ENCODE assay signal across 11 cellular contexts in genomic region chr6:151242420-151242841, GRCh38. TPM values are rescaled to one million over a fixed set of nuclear protein-coding genes. Genes with fewer than 3 reads are reported as not detected.
A peak's percentile ranks its signal among the peaks of the same experiment; 100 is the strongest.
DNase-seq lines count a peak whose midpoint lies in the region; TF ChIP-seq lines count a peak whose summit lies in the region.
"Had no signal": no experiment of that assay in that cellular context is flagged by ENCODE, and none has a peak within 500 bp of the region (broad histone marks: within the 10 kb centered on the region; RNA-seq: fewer than 3 reads in every experiment).

No MANE protein-coding gene starts in this region.

- TF ChIP-seq CTCF in stomach (IDR thresholded peaks at IDR 0.05), result no peak

- 67 to 89% (median 85%) methylated on average over 7 of the region's 7 CpGs for WGBS in stomach, 5 donors

- no peaks in the 10 kb centered on the region for H3K9me3 ChIP-seq in stomach
- H3K9me3 ChIP-seq: gastrocnemius medialis, neutrophil had no signal

- peaks cover 0 to 45% (median 36%) of the 10 kb centered on the region in 3 donors for H3K27me3 ChIP-seq in stomach

- H3K9me3 Mint-ChIP-seq in activated T-helper 2 cell treated with anti-CD3 and anti-CD28 coated beads, Interferon-gamma antibody, Interleukin-2, Interleukin-4, amounts not matched to agents 10 μg/mL and 5 μg/mL and 100 μg/mL, durations not matched to agents 14 hours and 24 hours and 36 hours, result no peaks in the 10 kb centered on the region
- H3K9me3 Mint-ChIP-seq: activated naive CD4-positive, alpha-beta T cell treated with anti-CD3 and anti-CD28 coated beads, Interleukin-2, amount 50 U/mL, for 24 hours had no signal

- peaks cover 2% of the 10 kb centered on the region for H3K36me3 Mint-ChIP-seq in activated T-helper 2 cell treated with anti-CD3 and anti-CD28 coated beads, Interferon-gamma antibody, Interleukin-2, Interleukin-4, amounts not matched to agents 10 μg/mL and 5 μg/mL and 100 μg/mL, durations not matched to agents 14 hours and 24 hours and 36 hours (ENCODE audit: low read depth)
- H3K36me3 Mint-ChIP-seq: activated naive CD4-positive, alpha-beta T cell treated with anti-CD3 and anti-CD28 coated beads, Interleukin-2, amount 50 U/mL, for 24 hours had no signal

- no peak overlapping the region for H3K27ac Mint-ChIP-seq in activated T-helper 2 cell treated with anti-CD3 and anti-CD28 coated beads, Interferon-gamma antibody, Interleukin-2, Interleukin-4, amounts not matched to agents 10 μg/mL and 5 μg/mL and 100 μg/mL, durations not matched to agents 14 hours and 24 hours and 36 hours
- H3K27ac Mint-ChIP-seq: activated naive CD4-positive, alpha-beta T cell treated with anti-CD3 and anti-CD28 coated beads, Interleukin-2, amount 50 U/mL, for 24 hours had no signal

- peaks cover 45% of the 10 kb centered on the region for H3K27me3 Mint-ChIP-seq in activated T-helper 2 cell treated with anti-CD3 and anti-CD28 coated beads, Interferon-gamma antibody, Interleukin-2, Interleukin-4, amounts not matched to agents 10 μg/mL and 5 μg/mL and 100 μg/mL, durations not matched to agents 14 hours and 24 hours and 36 hours (ENCODE audit: low read depth)

- H3K4me3 Mint-ChIP-seq in activated T-helper 2 cell treated with anti-CD3 and anti-CD28 coated beads, Interferon-gamma antibody, Interleukin-2, Interleukin-4, amounts not matched to agents 10 μg/mL and 5 μg/mL and 100 μg/mL, durations not matched to agents 14 hours and 24 hours and 36 hours (ENCODE audit: low read depth), result peak overlapping the region; percentile 67
- H3K4me3 Mint-ChIP-seq: activated naive CD4-positive, alpha-beta T cell treated with anti-CD3 and anti-CD28 coated beads, Interleukin-2, amount 50 U/mL, for 24 hours had no signal

- TF ChIP-seq POLR2A in stomach (IDR thresholded peaks at IDR 0.05), result no peak

- intact Hi-C loops in activated T-helper 2 cell treated with anti-CD3 and anti-CD28 coated beads, Interferon-gamma antibody, Interleukin-2, Interleukin-4, amounts not matched to agents 10 μg/mL and 5 μg/mL and 100 μg/mL, durations not matched to agents 14 hours and 24 hours and 36 hours (cut with micrococcal nuclease), result loop anchor here (5.0 kb wide), 1 partner anchor 80 kb away; no protein-coding TSS in a partner anchor
- intact Hi-C loops in stomach (cut with DNase I; ENCODE audit: low total_unique reads), result no loop called here

- TF ChIP-seq EP300 in stomach (IDR thresholded peaks at IDR 0.05), result no peak

- H3K36me3 ChIP-seq in stomach, result no peaks in the 10 kb centered on the region
- H3K36me3 ChIP-seq: gastrocnemius medialis, neutrophil had no signal

- DNase-seq in NCI-H82 (lab: John Stamatoyannopoulos, UW), result peak; percentile 43
- no peak for DNase-seq in NCI-H82 treated with DMSO at 0.1 percent for 48 hours (lab: John Stamatoyannopoulos, UW; ENCODE audit: unreplicated experiment)
- no peak for DNase-seq in activated T-helper 2 cell treated with anti-CD3 and anti-CD28 coated beads, Interferon-gamma antibody, Interleukin-2, Interleukin-4, amounts not matched to agents 10 μg/mL and 5 μg/mL and 100 μg/mL, durations not matched to agents 14 hours and 24 hours and 36 hours (ENCODE audit: low spot score)
- peak; percentile 77 for DNase-seq in islet precursor cell
- no peak for DNase-seq in stomach
- no peak for DNase-seq in inferior parietal cortex (ENCODE audit: extremely low spot score)
- DNase-seq in iPS-NIHi7 (ENCODE audit: extremely low spot score), result no peak
- DNase-seq in GM19240 (ENCODE audit: insufficient read length, low spot score), result no peak
- DNase-seq: gastrocnemius medialis had no signal

- peaks cover 18% of the 10 kb centered on the region for H3K4me1 Mint-ChIP-seq in activated T-helper 2 cell treated with anti-CD3 and anti-CD28 coated beads, Interferon-gamma antibody, Interleukin-2, Interleukin-4, amounts not matched to agents 10 μg/mL and 5 μg/mL and 100 μg/mL, durations not matched to agents 14 hours and 24 hours and 36 hours (ENCODE audit: low read depth)

- peak overlapping the region in 4 of 5 donors; percentile 0 to 97 (median 89) for H3K27ac ChIP-seq in stomach
- H3K27ac ChIP-seq: neutrophil had no signal

- peak overlapping the region in 3 of 4 donors; percentile 70 to 74 (median 72) for H3K4me3 ChIP-seq in stomach

- H3K4me1 ChIP-seq in stomach, result peaks cover 0 to 27% (median 23%) of the 10 kb centered on the region in 4 donors

RNA-seq across cellular contexts. Expression of gene AKAP12, which starts 2.7 kb away (rescaled TPM):
- total RNA-seq in activated T-helper 2 cell treated with anti-CD3 and anti-CD28 coated beads, Interferon-gamma antibody, Interleukin-2, Interleukin-4, amounts not matched to agents 10 μg/mL and 5 μg/mL and 100 μg/mL, durations not matched to agents 14 hours and 24 hours and 36 hours, result 15.6 and 17.2 TPM in 2 replicates
- total RNA-seq in stomach, result 100 to 1,000 TPM in 1 of 5 donors, 10 to 100 TPM in 4; 26.2 to 110 (median 44.9) TPM
- 1 to 10 TPM; 4.2 to 8.9 (median 8.0) TPM for polyA plus RNA-seq in stomach

Comparison
In these comparisons a context has a peak if more than half of its experiments do, and no peak if none do; other contexts are left out.
1. DNase-seq: peak in NCI-H82 (single experiment) and islet precursor cell (single experiment); none in NCI-H82 treated with DMSO at 0.1 percent for 48 hours (single experiment), activated T-helper 2 cell treated with anti-CD3 and anti-CD28 coated beads, Interferon-gamma antibody, Interleukin-2, Interleukin-4, amounts not matched to agents 10 μg/mL and 5 μg/mL and 100 μg/mL, durations not matched to agents 14 hours and 24 hours and 36 hours (single experiment), stomach (single experiment), inferior parietal cortex (single experiment), iPS-NIHi7 (single experiment) and GM19240 (single experiment).